ENCODE assay signal across 8 cellular contexts in genomic region chr5:139341187-139341688, GRCh38. TPM values are rescaled to one million over a fixed set of nuclear protein-coding genes. Genes with fewer than 3 reads are reported as not detected.
A peak's percentile ranks its signal among the peaks of the same experiment; 100 is the strongest.
DNase-seq lines count a peak whose midpoint lies in the region; ATAC-seq and TF ChIP-seq lines count a peak whose summit lies in the region.

No MANE protein-coding gene starts in this region.

- peaks cover 39% of the 10 kb centered on the region for H3K79me2 ChIP-seq in hepatocyte

- DNase-seq in WERI-Rb-1, result no peak
- no peak for DNase-seq in hepatocyte (ENCODE audit: low spot score)
- DNase-seq in stimulated activated effector memory CD8-positive, alpha-beta T cell treated with anti-CD3 and anti-CD28 coated beads, Interleukin-12 subunit alpha, Interleukin-12 subunit beta, amount 100 ng/mL, for 72 hours (ENCODE audit: low spot score in 2 of 2), result no peak
- DNase-seq in EL, result no peak
- DNase-seq in activated CD4-positive, alpha-beta T cell treated with anti-CD3 and anti-CD28 coated beads, Interleukin-2, amount 50 U/mL, for 1 hour, result no peak
- DNase-seq in DMS153 treated with DMSO at 0.1 percent for 48 hours (lab: John Stamatoyannopoulos, UW; ENCODE audit: unreplicated experiment), result no peak

- H3K4me3 Mint-ChIP-seq in stimulated activated effector memory CD8-positive, alpha-beta T cell treated with anti-CD3 and anti-CD28 coated beads, Interleukin-12 subunit alpha, Interleukin-12 subunit beta, amount 100 ng/mL, for 72 hours, result peak overlapping the region; percentile 98

- H3K4me3 ChIP-seq in HEK293 (ENCODE audit: low read depth, low read length), result peak overlapping the region; percentile 97
- peak overlapping the region; percentile 70 for H3K4me3 ChIP-seq in WERI-Rb-1 (ENCODE audit: low read depth, low read length)
- H3K4me3 ChIP-seq in hepatocyte, result peak overlapping the region; percentile 22

- H3K4me2 ChIP-seq in hepatocyte, result peak overlapping the region; percentile 81

- peak overlapping the region; percentile 99 for H3K27ac Mint-ChIP-seq in stimulated activated effector memory CD8-positive, alpha-beta T cell treated with anti-CD3 and anti-CD28 coated beads, Interleukin-12 subunit alpha, Interleukin-12 subunit beta, amount 100 ng/mL, for 72 hours

- no peaks in the 10 kb centered on the region for H3K27me3 ChIP-seq in WERI-Rb-1 (ENCODE audit: insufficient read depth, low read depth, severe bottlenecking)
- no peaks in the 10 kb centered on the region for H3K27me3 ChIP-seq in hepatocyte

- H3K36me3 ChIP-seq in HEK293 (ENCODE audit: control insufficient read depth in 2 of 2, insufficient read depth in 1 of 2, low read length in 2 of 2), result peaks cover 16 to 19% of the 10 kb centered on the region in 2 experiments
- H3K36me3 ChIP-seq in WERI-Rb-1, result peaks cover 28% of the 10 kb centered on the region
- no peaks in the 10 kb centered on the region for H3K36me3 ChIP-seq in hepatocyte (replicated peaks; ENCODE audit: insufficient read depth, low read depth)

- H3K4me1 Mint-ChIP-seq in stimulated activated effector memory CD8-positive, alpha-beta T cell treated with anti-CD3 and anti-CD28 coated beads, Interleukin-12 subunit alpha, Interleukin-12 subunit beta, amount 100 ng/mL, for 72 hours, result peaks cover 45% of the 10 kb centered on the region

- CTCF ChIA-PET in HEK293 (lab: Yijun Ruan, JAX), result interaction anchor here (1.0 to 1.6 kb wide), 10 partner anchors 10 to 810 kb away, joined by 3 to 7 read pairs (median 4); no protein-coding TSS in a partner anchor

- no peaks in the 10 kb centered on the region for H3K9me3 Mint-ChIP-seq in stimulated activated effector memory CD8-positive, alpha-beta T cell treated with anti-CD3 and anti-CD28 coated beads, Interleukin-12 subunit alpha, Interleukin-12 subunit beta, amount 100 ng/mL, for 72 hours

- H3K36me3 Mint-ChIP-seq in stimulated activated effector memory CD8-positive, alpha-beta T cell treated with anti-CD3 and anti-CD28 coated beads, Interleukin-12 subunit alpha, Interleukin-12 subunit beta, amount 100 ng/mL, for 72 hours, result peaks cover 53% of the 10 kb centered on the region

- no peak for ATAC-seq in stimulated activated effector memory CD8-positive, alpha-beta T cell treated with anti-CD3 and anti-CD28 coated beads, Interleukin-12 subunit alpha, Interleukin-12 subunit beta, amount 100 ng/mL, for 72 hours
- ATAC-seq in HG03342 (IDR thresholded peaks at IDR 0.05; ENCODE audit: unreplicated experiment), result no peak

- no peaks in the 10 kb centered on the region for H3K9me2 ChIP-seq in hepatocyte (replicated peaks; ENCODE audit: insufficient read depth)

- peaks cover 39% of the 10 kb centered on the region for H4K20me1 ChIP-seq in hepatocyte (ENCODE audit: insufficient read depth, poor library complexity, severe bottlenecking)

- POLR2A ChIA-PET in HEK293 (lab: Yijun Ruan, JAX), result interaction anchor here (0.5 to 3.3 kb wide), 18 partner anchors 9 to 765 kb away, joined by 3 to 62 read pairs (median 5); partner anchors contain the start of genes HSPA9 and MATR3

- H3K9me3 ChIP-seq in HEK293 (ENCODE audit: control insufficient read depth, insufficient read depth, low read depth, low read length) (no peaks in the 10 kb centered on the region), WERI-Rb-1 (ENCODE audit: severe bottlenecking) (peaks cover 3% of the 10 kb centered on the region), hepatocyte (ENCODE audit: low read depth) (no peaks in the 10 kb centered on the region)

- H3K4me1 ChIP-seq in HEK293 (ENCODE audit: control insufficient read depth, insufficient read depth, low read length), result peaks cover 11% of the 10 kb centered on the region
- H3K4me1 ChIP-seq in hepatocyte (ENCODE audit: insufficient read depth), result peaks cover 18% of the 10 kb centered on the region

- H2AFZ ChIP-seq in hepatocyte, result peak overlapping the region; percentile 21

- H3K27ac ChIP-seq in HEK293 (ENCODE audit: extremely low read depth, low read depth, low read length), result no peak overlapping the region; the same call in 1 of the 2 replicates
- no peak overlapping the region for H3K27ac ChIP-seq in WERI-Rb-1
- no peak overlapping the region for H3K27ac ChIP-seq in hepatocyte

- 16% methylated on average over 17 of the region's 17 CpGs for WGBS in hepatocyte (ENCODE audit: low lambda C conversion rate, missing lambda C conversion rate)

- TF ChIP-seq CTCF in HEK293 (tag by site-specific recombination; IDR thresholded peaks at IDR 0.05) (no peak), WERI-Rb-1 (IDR thresholded peaks at IDR 0.05; ENCODE audit: low read depth, low read length) (no peak), hepatocyte (IDR thresholded peaks at IDR 0.05; ENCODE audit: poor library complexity) (no peak)

TF ChIP-seq in HEK293, 187 proteins besides CTCF, POLR2A, EP300 and RAD21 (continues in another document):
- TF ChIP-seq PRDM10 (tag by site-specific recombination; IDR thresholded peaks at IDR 0.05) (peak; percentile 89), KLF17 (tag by site-specific recombination; IDR thresholded peaks at IDR 0.05) (no peak), ZNF600 (tag by site-specific recombination; IDR thresholded peaks at IDR 0.05) (peak; percentile 77; the same call in 1 of the 2 replicates), ZNF23 (tag by site-specific recombination; IDR thresholded peaks at IDR 0.05; ENCODE audit: borderline replicate concordance) (no peak), TRIM28 (IDR thresholded peaks at IDR 0.05; ENCODE audit: borderline replicate concordance, low read length) (0 out of 2 replicates have a peak, but pooled peaks have one; percentile 9), ZNF214 (tag by site-specific recombination; IDR thresholded peaks at IDR 0.05; ENCODE audit: borderline replicate concordance) (no peak), ZNF843 (tag by site-specific recombination; IDR thresholded peaks at IDR 0.05) (no peak), ZBTB10 (tag by site-specific recombination; IDR thresholded peaks at IDR 0.05) (peak; percentile 38; the same call in 1 of the 2 replicates)

RNA-seq across cellular contexts. Expression of gene PAIP2, which starts 0.4 kb away (rescaled TPM):
- total RNA-seq in hepatocyte, result 62.1 and 65.3 TPM in 2 replicates
- polyA plus RNA-seq in hepatocyte, result 77.5 and 86.3 TPM in 2 replicates

RNA-seq across cellular contexts. Expression of gene SLC23A1, which starts 41.9 kb away (rescaled TPM):
- 13.4 and 19.6 TPM in 2 replicates for total RNA-seq in hepatocyte
- polyA plus RNA-seq in hepatocyte, result 3.0 and 3.3 TPM in 2 replicates

RNA-seq across cellular contexts. Expression of gene MATR3, which starts 47.7 kb away (rescaled TPM):
- total RNA-seq in hepatocyte, result 346 and 355 TPM in 2 replicates
- 176 and 183 TPM in 2 replicates for polyA plus RNA-seq in hepatocyte

RNA-seq across cellular contexts. Expression of gene MZB1, which starts 48.5 kb away (rescaled TPM):
- not detected in 2 replicates for total RNA-seq in hepatocyte
- 0.30 TPM in 1 of 2 replicates, not detected in the other for polyA plus RNA-seq in hepatocyte

RNA-seq across cellular contexts. Expression of gene PROB1, which starts 53.7 kb away (rescaled TPM):
- total RNA-seq in hepatocyte, result 0.63 and 0.68 TPM in 2 replicates
- 0.10 TPM in 1 of 2 replicates, not detected in the other for polyA plus RNA-seq in hepatocyte

Comparison
In these comparisons a context has a peak if more than half of its experiments do, and no peak if none do; other contexts are left out.
1. H3K4me3 ChIP-seq: peak in every context shown above with its lines; median percentile 97 in HEK293; 70 in WERI-Rb-1; 22 in hepatocyte.